1 cellular context compared by ENCODE assay signal in the genomic region with DNA sequence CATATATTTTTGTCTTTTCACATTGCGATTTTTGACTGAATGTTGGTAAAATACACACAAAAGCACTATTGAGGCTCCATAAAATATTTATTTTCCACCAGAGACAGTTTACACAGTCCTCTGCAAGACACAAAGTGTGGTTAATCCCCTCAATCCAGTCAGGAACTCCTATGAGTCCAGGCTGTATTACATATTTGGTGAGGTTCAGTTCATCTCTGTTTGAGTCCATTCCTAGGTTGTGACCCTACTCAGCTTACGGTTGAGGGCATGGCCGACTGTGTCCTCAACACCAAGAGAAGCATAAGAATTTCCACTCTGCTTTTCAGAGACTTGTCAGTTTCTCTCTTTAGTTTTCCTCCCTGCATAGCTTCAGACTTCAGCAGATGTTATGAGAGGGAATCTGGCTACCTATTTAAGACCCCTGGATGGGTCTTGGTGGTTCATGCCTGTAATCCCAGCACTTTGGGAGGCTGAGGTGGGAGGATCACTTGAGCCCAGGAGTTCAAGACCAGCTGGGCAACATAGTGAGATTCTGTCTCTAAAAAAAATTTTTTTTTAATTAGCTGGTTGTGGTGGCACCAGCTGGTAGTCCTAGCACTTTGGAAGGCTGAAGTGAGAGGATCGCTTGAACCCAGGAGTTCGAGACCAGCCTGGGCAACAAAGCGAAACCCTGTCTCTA.
TF ChIP-seq lines count a peak whose summit lies in the region.

No MANE protein-coding gene starts in this region.

TF ChIP-seq in A549, 52 proteins besides CTCF, POLR2A, EP300 and RAD21 (continued from another document):
- TF ChIP-seq, protein P1, sequence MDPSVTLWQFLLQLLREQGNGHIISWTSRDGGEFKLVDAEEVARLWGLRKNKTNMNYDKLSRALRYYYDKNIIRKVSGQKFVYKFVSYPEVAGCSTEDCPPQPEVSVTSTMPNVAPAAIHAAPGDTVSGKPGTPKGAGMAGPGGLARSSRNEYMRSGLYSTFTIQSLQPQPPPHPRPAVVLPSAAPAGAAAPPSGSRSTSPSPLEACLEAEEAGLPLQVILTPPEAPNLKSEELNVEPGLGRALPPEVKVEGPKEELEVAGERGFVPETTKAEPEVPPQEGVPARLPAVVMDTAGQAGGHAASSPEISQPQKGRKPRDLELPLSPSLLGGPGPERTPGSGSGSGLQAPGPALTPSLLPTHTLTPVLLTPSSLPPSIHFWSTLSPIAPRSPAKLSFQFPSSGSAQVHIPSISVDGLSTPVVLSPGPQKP (IDR thresholded peaks at IDR 0.05; ENCODE audit: low read depth, low read length), result no peak
- TF ChIP-seq HOXA7 (CRISPR knock-in tag; IDR thresholded peaks at IDR 0.05) (no peak), HEYL (CRISPR knock-in tag; IDR thresholded peaks at IDR 0.05) (no peak), ZC3H11A (IDR thresholded peaks at IDR 0.05) (no peak)
- TF ChIP-seq, protein P2, sequence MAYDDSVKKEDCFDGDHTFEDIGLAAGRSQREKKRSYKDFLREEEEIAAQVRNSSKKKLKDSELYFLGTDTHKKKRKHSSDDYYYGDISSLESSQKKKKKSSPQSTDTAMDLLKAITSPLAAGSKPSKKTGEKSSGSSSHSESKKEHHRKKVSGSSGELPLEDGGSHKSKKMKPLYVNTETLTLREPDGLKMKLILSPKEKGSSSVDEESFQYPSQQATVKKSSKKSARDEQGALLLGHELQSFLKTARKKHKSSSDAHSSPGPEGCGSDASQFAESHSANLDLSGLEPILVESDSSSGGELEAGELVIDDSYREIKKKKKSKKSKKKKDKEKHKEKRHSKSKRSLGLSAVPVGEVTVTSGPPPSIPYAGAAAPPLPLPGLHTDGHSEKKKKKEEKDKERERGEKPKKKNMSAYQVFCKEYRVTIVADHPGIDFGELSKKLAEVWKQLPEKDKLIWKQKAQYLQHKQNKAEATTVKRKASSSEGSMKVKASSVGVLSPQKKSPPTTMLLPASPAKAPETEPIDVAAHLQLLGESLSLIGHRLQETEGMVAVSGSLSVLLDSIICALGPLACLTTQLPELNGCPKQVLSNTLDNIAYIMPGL (CRISPR knock-in tag; IDR thresholded peaks at IDR 0.05; ENCODE audit: borderline replicate concordance), result no peak
- TF ChIP-seq, protein P3, sequence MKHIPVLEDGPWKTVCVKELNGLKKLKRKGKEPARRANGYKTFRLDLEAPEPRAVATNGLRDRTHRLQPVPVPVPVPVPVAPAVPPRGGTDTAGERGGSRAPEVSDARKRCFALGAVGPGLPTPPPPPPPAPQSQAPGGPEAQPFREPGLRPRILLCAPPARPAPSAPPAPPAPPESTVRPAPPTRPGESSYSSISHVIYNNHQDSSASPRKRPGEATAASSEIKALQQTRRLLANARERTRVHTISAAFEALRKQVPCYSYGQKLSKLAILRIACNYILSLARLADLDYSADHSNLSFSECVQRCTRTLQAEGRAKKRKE (CRISPR knock-in tag; IDR thresholded peaks at IDR 0.05; ENCODE audit: low read depth), result no peak
- TF ChIP-seq, protein P4, sequence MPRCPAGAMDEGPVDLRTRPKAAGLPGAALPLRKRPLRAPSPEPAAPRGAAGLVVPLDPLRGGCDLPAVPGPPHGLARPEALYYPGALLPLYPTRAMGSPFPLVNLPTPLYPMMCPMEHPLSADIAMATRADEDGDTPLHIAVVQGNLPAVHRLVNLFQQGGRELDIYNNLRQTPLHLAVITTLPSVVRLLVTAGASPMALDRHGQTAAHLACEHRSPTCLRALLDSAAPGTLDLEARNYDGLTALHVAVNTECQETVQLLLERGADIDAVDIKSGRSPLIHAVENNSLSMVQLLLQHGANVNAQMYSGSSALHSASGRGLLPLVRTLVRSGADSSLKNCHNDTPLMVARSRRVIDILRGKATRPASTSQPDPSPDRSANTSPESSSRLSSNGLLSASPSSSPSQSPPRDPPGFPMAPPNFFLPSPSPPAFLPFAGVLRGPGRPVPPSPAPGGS (IDR thresholded peaks at IDR 0.05), result no peak
